1 cellular context compared by ENCODE assay signal in genomic region chr18:3283253-3283863, GRCh38.
TF ChIP-seq lines count a peak whose summit lies in the region.

No MANE protein-coding gene starts in this region.

TF ChIP-seq in IMR-90, 13 proteins besides CTCF, POLR2A, EP300 and RAD21:
- TF ChIP-seq, protein P1, sequence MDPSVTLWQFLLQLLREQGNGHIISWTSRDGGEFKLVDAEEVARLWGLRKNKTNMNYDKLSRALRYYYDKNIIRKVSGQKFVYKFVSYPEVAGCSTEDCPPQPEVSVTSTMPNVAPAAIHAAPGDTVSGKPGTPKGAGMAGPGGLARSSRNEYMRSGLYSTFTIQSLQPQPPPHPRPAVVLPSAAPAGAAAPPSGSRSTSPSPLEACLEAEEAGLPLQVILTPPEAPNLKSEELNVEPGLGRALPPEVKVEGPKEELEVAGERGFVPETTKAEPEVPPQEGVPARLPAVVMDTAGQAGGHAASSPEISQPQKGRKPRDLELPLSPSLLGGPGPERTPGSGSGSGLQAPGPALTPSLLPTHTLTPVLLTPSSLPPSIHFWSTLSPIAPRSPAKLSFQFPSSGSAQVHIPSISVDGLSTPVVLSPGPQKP (IDR thresholded peaks at IDR 0.05; ENCODE audit: borderline replicate concordance, low read depth, low read length) = no peak
- TF ChIP-seq RCOR1 (IDR thresholded peaks at IDR 0.05; ENCODE audit: insufficient replicate concordance, low read length) (no peak), CHD1 (IDR thresholded peaks at IDR 0.05; ENCODE audit: low read depth, low read length) (no peak), MAFK (IDR thresholded peaks at IDR 0.05; ENCODE audit: low read depth, low read length) (no peak), MAZ (IDR thresholded peaks at IDR 0.05; ENCODE audit: borderline replicate concordance, low read depth, low read length) (no peak), FOS (IDR thresholded peaks at IDR 0.05; ENCODE audit: low read depth, low read length) (no peak), BHLHE40 (IDR thresholded peaks at IDR 0.05; ENCODE audit: low read depth, low read length) (no peak), NFE2L2 (IDR thresholded peaks at IDR 0.05; ENCODE audit: low read depth, low read length) (no peak), USF2 (IDR thresholded peaks at IDR 0.05; ENCODE audit: low read depth, low read length) (no peak), RFX5 (IDR thresholded peaks at IDR 0.05; ENCODE audit: low read depth, low read length) (no peak), SMC3 (IDR thresholded peaks at IDR 0.05; ENCODE audit: low read depth, low read length) (no peak), MXI1 (IDR thresholded peaks at IDR 0.05; ENCODE audit: borderline replicate concordance, low read depth, low read length) (no peak), CEBPB (IDR thresholded peaks at IDR 0.05; ENCODE audit: low read depth, low read length) (no peak)
